In genomic region chr14:91149462-91149861, GRCh38 we compare ENCODE assay signal across 10 cellular contexts. TPM values are rescaled to one million over a fixed set of nuclear protein-coding genes. Genes with fewer than 3 reads are reported as not detected.
DNase-seq lines count a peak whose midpoint lies in the region; TF ChIP-seq lines count a peak whose summit lies in the region.
"Had no signal": no experiment of that assay in that cellular context is flagged by ENCODE, and none has a peak within 500 bp of the region (broad histone marks: within the 10 kb centered on the region; RNA-seq: fewer than 3 reads in every experiment).

No MANE protein-coding gene starts in this region.

- no peak overlapping the region for H3K27ac Mint-ChIP-seq in immature natural killer cell

- DNase-seq in Caki2 (ENCODE audit: low read depth) = peak; percentile 90
- DNase-seq in RKO (ENCODE audit: low spot score) = peak; percentile 28
- DNase-seq in esophagus squamous epithelium (lab: John Stamatoyannopoulos, UW) = no peak
- peak in 4 of 5 donors; percentile 42 to 75 (median 66) for DNase-seq in ovary
- no peak for DNase-seq in NCI-H2171 treated with DMSO at 0.1 percent for 48 hours (lab: John Stamatoyannopoulos, UW)
- DNase-seq in stimulated activated CD4-positive, alpha-beta T cell treated with anti-CD3 and anti-CD28 coated beads, Interleukin-4, amount 100 ng/mL, for 24 hours = no peak
- no peak for DNase-seq in immature natural killer cell
- DNase-seq in cerebellum (ENCODE audit: low spot score) = no peak
- DNase-seq: stimulated activated CD4-positive, alpha-beta T cell treated with anti-CD3 and anti-CD28 coated beads, Interleukin-2, amount 100 ng/mL, for 24 hours had no signal

- H3K4me1 ChIP-seq in esophagus squamous epithelium = peaks cover 7 to 33% (median 16%) of the 10 kb centered on the region in 3 donors
- H3K4me1 ChIP-seq in ovary (ENCODE audit: insufficient read depth) = peaks cover 8% of the 10 kb centered on the region

- peaks cover 25 to 40% of the 10 kb centered on the region in 2 donors for H3K4me1 Mint-ChIP-seq in immature natural killer cell

- H3K27ac ChIP-seq in esophagus squamous epithelium (peak overlapping the region; percentile 47 to 85 (median 72)), ovary (peak overlapping the region in 1 of 2 donors; percentile 26)

- peaks cover 3 to 46% (median 4%) of the 10 kb centered on the region in 3 donors for H3K36me3 ChIP-seq in esophagus squamous epithelium
- no peaks in the 10 kb centered on the region for H3K36me3 ChIP-seq in ovary

- no peak overlapping the region for H3K4me3 Mint-ChIP-seq in immature natural killer cell

- H3K27me3 Mint-ChIP-seq in immature natural killer cell (ENCODE audit: low read depth in 3 of 3) = peaks cover 0 to 2% (median 0%) of the 10 kb centered on the region in 3 donors

- 13 to 22% methylated on average over 5 to 6 of the region's 6 CpGs for WGBS in esophagus squamous epithelium, 2 donors
- 3 to 6% (median 6%) methylated on average over 6 of the region's 6 CpGs for WGBS in ovary, 3 donors

- TF ChIP-seq EP300 in ovary (IDR thresholded peaks at IDR 0.05) = no peak

- H3K9me3 ChIP-seq in esophagus squamous epithelium (no peaks in the 10 kb centered on the region), ovary (no peaks in the 10 kb centered on the region)
- H3K9me3 ChIP-seq: ascending aorta had no signal

- no peaks in the 10 kb centered on the region for H3K27me3 ChIP-seq in esophagus squamous epithelium
- H3K27me3 ChIP-seq in ovary = no peaks in the 10 kb centered on the region
- H3K27me3 ChIP-seq: ascending aorta had no signal

- peaks cover 11 to 34% (median 12%) of the 10 kb centered on the region in 3 donors for H3K36me3 Mint-ChIP-seq in immature natural killer cell

- H3K9me3 Mint-ChIP-seq in immature natural killer cell = no peaks in the 10 kb centered on the region

- in situ Hi-C loops in Caki2 (cut with HindIII; ENCODE audit: low pct_unique_long_range_greater_than_20kb, low sequenced_read_pairs) = no loop called here

- H3K4me3 ChIP-seq in esophagus squamous epithelium (no peak overlapping the region), ovary (no peak overlapping the region)
- H3K4me3 ChIP-seq: ascending aorta had no signal

- intact Hi-C loops in esophagus squamous epithelium (cut with DNase I) = no loop called here
- intact Hi-C loops in ovary (cut with DNase I) = no loop called here

- no peak for TF ChIP-seq CTCF in esophagus squamous epithelium (IDR thresholded peaks at IDR 0.05)
- no peak for TF ChIP-seq CTCF in ovary (IDR thresholded peaks at IDR 0.05)

- TF ChIP-seq POLR2A in esophagus squamous epithelium (IDR thresholded peaks at IDR 0.05) (no peak), ovary (IDR thresholded peaks at IDR 0.05) (no peak)

RNA-seq across cellular contexts. Expression of gene DGLUCY, which starts 35.6 kb away (rescaled TPM):
- total RNA-seq in Caki2 (2014; rRNA removed; shearing (Covaris generic); ENCODE audit: low replicate concordance) = 15.5 and 25.5 TPM in 2 replicates
- 10 to 100 TPM; 32.6 to 51.3 (median 38.9) TPM for total RNA-seq in esophagus squamous epithelium
- total RNA-seq in ovary = 10 to 100 TPM; 17.9 to 52.2 (median 39.3) TPM
- polyA plus RNA-seq in ovary = 10 to 100 TPM; 24.1 to 73.3 TPM
- 10 to 100 TPM; 31.8 to 71.6 (median 50.5) TPM for polyA plus RNA-seq in immature natural killer cell
- 31.6 TPM for total RNA-seq in cerebellum

Comparison
In these comparisons a context has a peak if more than half of its experiments do, and no peak if none do; other contexts are left out.
1. DNase-seq: peak in Caki2 (single experiment), RKO (single experiment) and ovary (4 of 5); none in esophagus squamous epithelium (single experiment), NCI-H2171 treated with DMSO at 0.1 percent for 48 hours (single experiment), stimulated activated CD4-positive, alpha-beta T cell treated with anti-CD3 and anti-CD28 coated beads, Interleukin-4, amount 100 ng/mL, for 24 hours (single experiment), immature natural killer cell (0 of 3) and cerebellum (single experiment).